Comparison of ENCODE assay signal across 25 cellular contexts in the genomic region with DNA sequence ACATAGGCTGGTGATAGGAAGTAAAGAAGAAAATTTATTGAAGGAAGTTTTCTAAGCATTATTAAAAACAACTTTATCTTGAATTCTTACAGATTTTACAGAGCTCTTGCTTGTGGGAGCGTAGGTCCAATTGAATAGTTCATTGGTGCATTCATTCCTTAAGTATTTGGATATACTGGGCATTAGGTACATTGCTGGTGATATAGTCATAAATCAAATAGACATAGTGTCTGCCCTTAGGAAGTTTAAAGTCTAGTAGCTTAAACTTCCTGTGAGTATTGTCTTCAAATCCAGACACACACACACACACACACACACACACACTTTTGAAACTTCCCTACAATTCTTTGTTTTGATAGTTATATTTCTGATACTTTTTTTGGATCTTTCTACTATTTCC.
DNase-seq lines count a peak whose midpoint lies in the region; ATAC-seq and TF ChIP-seq lines count a peak whose summit lies in the region.
"Had no signal": no experiment of that assay in that cellular context is flagged by ENCODE, and none has a peak within 500 bp of the region (broad histone marks: within the 10 kb centered on the region; RNA-seq: fewer than 3 reads in every experiment).

No MANE protein-coding gene starts in this region.

- TF ChIP-seq CTCF in mammary epithelial cell (conservative IDR thresholded peaks at IDR 0.05 in 1 of 2, IDR thresholded peaks at IDR 0.05 in 1 of 2; ENCODE audit: extremely low read depth in 1 of 2, insufficient read depth in 1 of 2, low read depth in 1 of 2, low read length in 2 of 2) (no peak), MCF 10A (IDR thresholded peaks at IDR 0.05; ENCODE audit: unreplicated experiment) (no peak), epithelial cell of esophagus (IDR thresholded peaks at IDR 0.05; ENCODE audit: insufficient read depth, low read depth, low read length, missing control alignments) (no peak), osteoblast (IDR thresholded peaks at IDR 0.05; ENCODE audit: extremely low read depth, low read depth, low read length) (no peak), RWPE1 (conservative IDR thresholded peaks at IDR 0.05; ENCODE audit: low read depth) (no peak)

- POLR2A ChIA-PET in MCF 10A (lab: Yijun Ruan, JAX): interaction anchor here (1.5 kb wide), 1 partner anchor 11 kb away, joined by 3 read pairs; no protein-coding TSS in a partner anchor
- POLR2A ChIA-PET in RWPE1 (lab: Yijun Ruan, JAX; ENCODE audit: low non-redundant PET): no interaction called here

- H3K9me3 Mint-ChIP-seq in MCF 10A (ENCODE audit: unreplicated experiment): peaks cover 8% of the 10 kb centered on the region
- H3K9me3 Mint-ChIP-seq in effector memory CD8-positive, alpha-beta T cell: no peaks in the 10 kb centered on the region

- H3K27ac Mint-ChIP-seq in MCF 10A (ENCODE audit: low read depth, unreplicated experiment): no peak overlapping the region
- H3K27ac Mint-ChIP-seq in effector memory CD8-positive, alpha-beta T cell: peak overlapping the region in 1 of 2 donors; percentile 15
- H3K27ac Mint-ChIP-seq: activated T-cell treated with anti-CD3 and anti-CD28 coated beads, Interleukin-2, amount 50 U/mL, for 24 hours; memory B cell; T-helper 17 cell had no signal

- H4K20me1 ChIP-seq in mammary epithelial cell (ENCODE audit: insufficient read depth, low read length) (no peaks in the 10 kb centered on the region), osteoblast (ENCODE audit: insufficient read depth, low read length) (no peaks in the 10 kb centered on the region)

- no peaks in the 10 kb centered on the region for H3K36me3 Mint-ChIP-seq in MCF 10A (ENCODE audit: insufficient read depth, unreplicated experiment)
- no peaks in the 10 kb centered on the region for H3K36me3 Mint-ChIP-seq in effector memory CD8-positive, alpha-beta T cell (ENCODE audit: insufficient read depth)

- no peak overlapping the region for H2AFZ ChIP-seq in mammary epithelial cell (ENCODE audit: low read depth, low read length)
- no peak overlapping the region for H2AFZ ChIP-seq in osteoblast (ENCODE audit: low read length)
- H2AFZ ChIP-seq: hepatocyte had no signal

- CTCF ChIA-PET in mammary epithelial cell (lab: Charles Lee; ENCODE audit: low non-redundant PET) (no interaction called here), MCF 10A (lab: Yijun Ruan, JAX) (interaction anchor here (0.7 to 1.7 kb wide), 4 partner anchors 11 to 669 kb away, joined by 3 to 4 read pairs (median 4); no protein-coding TSS in a partner anchor), RWPE1 (lab: Yijun Ruan, JAX) (interaction anchor here (0.7 to 1.1 kb wide), 3 partner anchors 20 to 475 kb away, joined by 3 to 4 read pairs (median 3); no protein-coding TSS in a partner anchor)

- H3K9me3 ChIP-seq in mammary epithelial cell (replicated peaks; ENCODE audit: insufficient read depth, low read length) (no peaks in the 10 kb centered on the region), SK-N-MC (ENCODE audit: low read depth, low read length) (no peaks in the 10 kb centered on the region), osteoblast (ENCODE audit: low read depth, low read length) (no peaks in the 10 kb centered on the region)
- H3K9me3 ChIP-seq: adrenal gland, neutrophil, prostate gland had no signal

- no peak for ATAC-seq in effector memory CD8-positive, alpha-beta T cell (replicated peaks)
- ATAC-seq: gastroesophageal sphincter, SK-N-SH treated with all-trans-retinoic acid at 6 μM for 48 hours, T-helper 17 cell had no signal

- DNase-seq in mammary epithelial cell (peak; percentile 3), MCF 10A (ENCODE audit: unreplicated experiment) (no peak), SK-N-MC (ENCODE audit: low read depth, low spot score) (peak; percentile 5), epithelial cell of esophagus (ENCODE audit: low read depth) (peak; percentile 2), osteoblast (ENCODE audit: insufficient read length, low spot score, missing footprints) (peak; percentile 63), NOMO-1 treated with dmso at 0.1 percent for 144 hours (lab: John Stamatoyannopoulos, UW; ENCODE audit: unreplicated experiment) (no peak), RWPE1 (ENCODE audit: low spot score) (no peak)
- DNase-seq in effector memory CD8-positive, alpha-beta T cell: no peak
- DNase-seq: activated gamma-delta T cell treated with Interleukin-2 at 50 U/mL for 16 hours; activated T-cell treated with anti-CD3 and anti-CD28 coated beads, Interleukin-2, amount 50 U/mL, for 24 hours; adrenal gland; CD8-positive, alpha-beta memory T cell; DMS153; effector CD4-positive, alpha-beta T cell; MV-4-11; NCI-H146; NCI-H510A; T-helper 17 cell; trophoblast cell had no signal

- H3K36me3 ChIP-seq in mammary epithelial cell (ENCODE audit: insufficient read depth, low read length) (no peaks in the 10 kb centered on the region), SK-N-MC (ENCODE audit: insufficient read depth, low read length) (peaks cover 29% of the 10 kb centered on the region), osteoblast (ENCODE audit: insufficient read depth, low read length) (no peaks in the 10 kb centered on the region)
- H3K36me3 ChIP-seq: adrenal gland, gastroesophageal sphincter, neutrophil, prostate gland had no signal

- no peak overlapping the region for H3K4me3 Mint-ChIP-seq in MCF 10A (ENCODE audit: unreplicated experiment)
- H3K4me3 Mint-ChIP-seq in effector memory CD8-positive, alpha-beta T cell: no peak overlapping the region
- H3K4me3 Mint-ChIP-seq: activated T-cell treated with anti-CD3 and anti-CD28 coated beads, Interleukin-2, amount 50 U/mL, for 24 hours; CD8-positive, alpha-beta memory T cell; memory B cell; T-helper 17 cell had no signal

- H3K27me3 ChIP-seq in mammary epithelial cell (ENCODE audit: insufficient read depth, low read length): peaks cover 2% of the 10 kb centered on the region
- no peaks in the 10 kb centered on the region for H3K27me3 ChIP-seq in osteoblast (ENCODE audit: insufficient read depth, low read length)
- H3K27me3 ChIP-seq: adrenal gland, gastroesophageal sphincter, hepatocyte, neutrophil had no signal

- 95% methylated on average over 1 of the region's 1 CpG for WGBS in mammary epithelial cell (ENCODE audit: low coverage, missing lambda C conversion rate)

- H3K4me1 ChIP-seq in mammary epithelial cell (ENCODE audit: insufficient read depth, low read length) (peaks cover 6% of the 10 kb centered on the region), osteoblast (ENCODE audit: insufficient read depth, low read length) (no peaks in the 10 kb centered on the region)
- H3K4me1 ChIP-seq: adrenal gland, gastroesophageal sphincter, prostate gland had no signal

- dilution Hi-C loops in mammary epithelial cell (cut with HindIII; ENCODE audit: low sequenced_read_pairs): no loop called here

- H3K27ac ChIP-seq in mammary epithelial cell (ENCODE audit: insufficient read depth, low read depth, low read length) (no peak overlapping the region), SK-N-MC (peak overlapping the region; percentile 59; the same call in 1 of the 2 replicates), osteoblast (ENCODE audit: low read depth, low read length) (no peak overlapping the region), RWPE1 (no peak overlapping the region)
- H3K27ac ChIP-seq: adrenal gland, gastroesophageal sphincter, hepatocyte, neutrophil, prostate gland had no signal

- no peaks in the 10 kb centered on the region for H3K79me2 ChIP-seq in mammary epithelial cell (ENCODE audit: insufficient read depth, low read length)
- H3K79me2 ChIP-seq in osteoblast (ENCODE audit: insufficient read depth, low read length): peaks cover 5% of the 10 kb centered on the region
- H3K79me2 ChIP-seq: hepatocyte had no signal

- no TSS peak for BruUV-seq in mammary epithelial cell (replicated peaks; lab: Mats Ljungman, UMichigan)
- no TSS peak for BruUV-seq in MCF 10A (replicated peaks; lab: Mats Ljungman, UMichigan)

- intact Hi-C loops in mammary epithelial cell (cut with micrococcal nuclease) (no loop called here), MCF 10A (cut with micrococcal nuclease) (no loop called here)

- H3K4me2 ChIP-seq in mammary epithelial cell (ENCODE audit: insufficient read depth, low read depth, low read length) (no peak overlapping the region), osteoblast (ENCODE audit: insufficient read depth, low read length) (no peak overlapping the region)
- H3K4me2 ChIP-seq: hepatocyte had no signal

- H3K4me3 ChIP-seq in mammary epithelial cell (replicated peaks in 1 of 3; ENCODE audit: insufficient read depth in 1 of 3, low read depth in 2 of 3, low read length in 3 of 3) (no peak overlapping the region), SK-N-MC (no peak overlapping the region), epithelial cell of esophagus (ENCODE audit: low read length) (no peak overlapping the region), osteoblast (ENCODE audit: insufficient read depth, low read length) (no peak overlapping the region)
- H3K4me3 ChIP-seq: adrenal gland, gastroesophageal sphincter, hepatocyte, prostate gland had no signal

- in situ Hi-C loops in mammary epithelial cell (cut with MboI; ENCODE audit: low sequenced_read_pairs in 2 of 2): no loop called here

- H3K9ac ChIP-seq in mammary epithelial cell (ENCODE audit: insufficient read depth, low read length) (no peak overlapping the region), SK-N-MC (ENCODE audit: insufficient read length) (no peak overlapping the region)

- H3K4me1 Mint-ChIP-seq in MCF 10A (ENCODE audit: insufficient read depth, unreplicated experiment): peaks cover 11% of the 10 kb centered on the region
- peaks cover 26 to 34% of the 10 kb centered on the region in 2 donors for H3K4me1 Mint-ChIP-seq in effector memory CD8-positive, alpha-beta T cell (ENCODE audit: low read depth in 2 of 2)

- peaks cover 12% of the 10 kb centered on the region for H3K27me3 Mint-ChIP-seq in MCF 10A (ENCODE audit: insufficient read depth, unreplicated experiment)
- H3K27me3 Mint-ChIP-seq in effector memory CD8-positive, alpha-beta T cell: no peaks in the 10 kb centered on the region
- H3K27me3 Mint-ChIP-seq: activated T-cell treated with anti-CD3 and anti-CD28 coated beads, Interleukin-2, amount 50 U/mL, for 24 hours; CD8-positive, alpha-beta memory T cell; memory B cell; T-helper 17 cell had no signal

Comparison
In these comparisons a context has a peak if more than half of its experiments do, and no peak if none do; other contexts are left out.
1. DNase-seq: peak in mammary epithelial cell (single experiment), SK-N-MC (single experiment), epithelial cell of esophagus (single experiment) and osteoblast (single experiment); none in MCF 10A (single experiment), effector memory CD8-positive, alpha-beta T cell (0 of 3), NOMO-1 treated with dmso at 0.1 percent for 144 hours (single experiment) and RWPE1 (single experiment).